28 cellular contexts compared by ENCODE assay signal in the genomic region with DNA sequence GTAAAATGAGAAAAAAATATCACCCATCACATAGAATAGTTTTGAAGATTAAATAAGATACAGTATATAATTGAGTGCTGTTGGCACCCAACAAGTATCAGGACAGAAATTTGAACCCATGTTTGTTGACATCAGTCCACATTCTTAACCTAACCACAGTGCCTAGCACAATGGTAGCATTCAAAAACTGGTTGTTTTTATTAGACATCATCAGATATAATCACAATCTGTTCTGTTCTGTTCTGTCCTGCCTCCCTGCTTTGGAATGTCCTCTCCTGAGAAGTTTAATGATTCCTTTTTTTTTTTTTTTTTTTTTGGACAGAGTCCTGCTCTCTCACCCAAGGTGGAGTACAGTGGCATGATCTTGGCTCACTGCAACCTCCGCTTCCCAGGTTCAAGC.
"Had no signal": no experiment of that assay in that cellular context is flagged by ENCODE, and none has a peak within 500 bp of the region (broad histone marks: within the 10 kb centered on the region; RNA-seq: fewer than 3 reads in every experiment).

No MANE protein-coding gene starts in this region.

- ATAC-seq: activated CD4-positive, alpha-beta T cell treated with anti-CD3 and anti-CD28 coated beads for 36 hours; activated T-helper 17 cell treated with anti-CD3 and anti-CD28 coated beads, Interleukin-2, amount 50 U/mL, for 72 hours; left ventricle myocardium superior; natural killer cell; stimulated activated effector memory CD8-positive, alpha-beta T cell treated with anti-CD3 and anti-CD28 coated beads, Interleukin-12 subunit alpha, Interleukin-12 subunit beta, amount 100 ng/mL, for 72 hours; T-helper 17 cell had no signal

- H3K36me3 ChIP-seq: cardiac muscle cell, right atrium auricular region, stomach, suprapubic skin, transverse colon, uterus had no signal

- H3K4me3 ChIP-seq: cardiac muscle cell, hepatocyte, right atrium auricular region, skin epidermis, stomach, suprapubic skin, transverse colon, uterus had no signal

- H3K4me1 ChIP-seq: right atrium auricular region, suprapubic skin, transverse colon, uterus had no signal

- H3K27me3 ChIP-seq: cardiac muscle cell, hepatocyte, right atrium auricular region, stomach, suprapubic skin, transverse colon, uterus had no signal

- DNase-seq: activated B cell treated with CpG ODN at 0.5 μM for 24 hours; activated CD4-positive, alpha-beta T cell treated with anti-CD3 and anti-CD28 coated beads for 36 hours; activated CD4-positive, alpha-beta T cell treated with anti-CD3 and anti-CD28 coated beads, Interleukin-2, amount 50 U/mL, for 4 hours; activated CD8-positive, alpha-beta memory T cell treated with anti-CD3 and anti-CD28 coated beads for 24 hours; activated CD8-positive, alpha-beta memory T cell treated with anti-CD3 and anti-CD28 coated beads, Interleukin-2, amount 50 U/mL, for 4 hours; activated naive CD4-positive, alpha-beta T cell; activated naive CD8-positive, alpha-beta T cell treated with anti-CD3 and anti-CD28 coated beads for 36 hours; activated T-cell treated with anti-CD3 and anti-CD28 coated beads, Interleukin-2, amount 50 U/mL, for 24 hours; cortex of kidney; endodermal cell; glutamatergic neuron; immature natural killer cell; kidney glomerular epithelial cell; left ventricle myocardium superior; midbrain; natural killer cell; stimulated activated CD4-positive, alpha-beta T cell treated with anti-CD3 and anti-CD28 coated beads, Interleukin-2, amount 100 ng/mL, for 24 hours; stomach; T-helper 17 cell; transverse colon; uterus had no signal

- H3K4me2 ChIP-seq: hepatocyte had no signal

- H3K27ac ChIP-seq: cardiac muscle cell, hepatocyte, right atrium auricular region, skin epidermis, stomach, suprapubic skin, transverse colon, uterus had no signal

- H2AFZ ChIP-seq: hepatocyte had no signal

- H3K79me2 ChIP-seq: hepatocyte had no signal

- H3K9me3 ChIP-seq: right atrium auricular region, stomach, suprapubic skin, transverse colon, uterus had no signal
